In genomic region chr2:88737385-88737784, GRCh38 we compare ENCODE assay signal across 13 cellular contexts. TPM values are rescaled to one million over a fixed set of nuclear protein-coding genes. Genes with fewer than 3 reads are reported as not detected.
DNase-seq lines count a peak whose midpoint lies in the region; TF ChIP-seq lines count a peak whose summit lies in the region.
"Had no signal": no experiment of that assay in that cellular context is flagged by ENCODE, and none has a peak within 500 bp of the region (broad histone marks: within the 10 kb centered on the region; RNA-seq: fewer than 3 reads in every experiment).

No MANE protein-coding gene starts in this region.

- H3K9me2 ChIP-seq in Karpas-422 (replicated peaks; ENCODE audit: insufficient read depth, low read length), result no peaks in the 10 kb centered on the region

- H3K9me3 Mint-ChIP-seq in endothelial cell (ENCODE audit: unreplicated experiment), result no peaks in the 10 kb centered on the region
- H3K9me3 Mint-ChIP-seq: CD4-positive, CD25-positive, alpha-beta regulatory T cell had no signal

- H3K9me3 ChIP-seq in Karpas-422 (ENCODE audit: low read length) (no peaks in the 10 kb centered on the region), ascending aorta (no peaks in the 10 kb centered on the region)
- H3K9me3 ChIP-seq: pancreas, testis had no signal

- no peaks in the 10 kb centered on the region for H4K20me1 ChIP-seq in Karpas-422 (ENCODE audit: insufficient read depth, low read depth, low read length)

- H3K4me2 ChIP-seq in Karpas-422 (ENCODE audit: low read depth, low read length, poor library complexity, severe bottlenecking) (no peak overlapping the region), mesendoderm (ENCODE audit: low read length) (no peak overlapping the region)

- no CpG with 5 or more reads among the region's 4 CpGs for WGBS in mesendoderm (ENCODE audit: extremely low coverage, insufficient coverage, low lambda C conversion rate)

- H2AFZ ChIP-seq in Karpas-422 (ENCODE audit: low read length), result no peak overlapping the region

- in situ Hi-C loops in GM13977 (cut with MboI; ENCODE audit: low pct_unique_long_range_greater_than_20kb, low sequenced_read_pairs, unreplicated experiment), result no loop called here

- peaks cover 31% of the 10 kb centered on the region for H3K4me1 ChIP-seq in Karpas-422 (ENCODE audit: low read length)
- H3K4me1 ChIP-seq in mesendoderm (ENCODE audit: control insufficient read depth, low read depth, low read length), result peaks cover 3% of the 10 kb centered on the region
- no peaks in the 10 kb centered on the region for H3K4me1 ChIP-seq in ascending aorta
- H3K4me1 ChIP-seq: testis had no signal

- H4K5ac ChIP-seq in mesendoderm (ENCODE audit: low read length), result no peak overlapping the region

- peaks cover 50% of the 10 kb centered on the region for H3K36me3 Mint-ChIP-seq in endothelial cell (ENCODE audit: low read depth, unreplicated experiment)

- H2BK120ac ChIP-seq in mesendoderm (ENCODE audit: low read depth, low read length), result no peak overlapping the region

- peaks cover 1% of the 10 kb centered on the region for H3K79me1 ChIP-seq in mesendoderm (ENCODE audit: low read length)

- intact Hi-C loops in ascending aorta (cut with DNase I), result no loop called here

- peak; percentile 57 for DNase-seq in CMK (ENCODE audit: low read depth)
- DNase-seq in Karpas-422, result no peak
- DNase-seq in endothelial cell (ENCODE audit: low spot score), result no peak
- DNase-seq in mesendoderm, result peak; percentile 47
- no peak for DNase-seq in NCI-H187 treated with DMSO at 0.1 percent for 48 hours (lab: John Stamatoyannopoulos, UW)
- DNase-seq in GM13977 (ENCODE audit: low spot score), result no peak
- no peak for DNase-seq in NK-92 (lab: John Stamatoyannopoulos, UW; ENCODE audit: unreplicated experiment)
- no peak for DNase-seq in ascending aorta (ENCODE audit: low spot score in 2 of 2)
- DNase-seq: activated CD4-positive, alpha-beta T cell treated with anti-CD3 and anti-CD28 coated beads, Interleukin-2, amount 50 U/mL, for 1 hour; CD4-positive, CD25-positive, alpha-beta regulatory T cell; pancreas; stimulated activated CD4-positive, alpha-beta T cell treated with anti-CD3 and anti-CD28 coated beads, Interleukin-4, amount 100 ng/mL, for 1 hour; testis had no signal

- H3K18ac ChIP-seq in mesendoderm (ENCODE audit: low read length), result no peak overlapping the region

- H2BK5ac ChIP-seq in mesendoderm (ENCODE audit: low read length), result no peak overlapping the region

- H3K4me1 Mint-ChIP-seq in endothelial cell (ENCODE audit: unreplicated experiment), result peaks cover 31% of the 10 kb centered on the region

- H3K9ac ChIP-seq in Karpas-422 (ENCODE audit: low read length) (no peak overlapping the region), mesendoderm (ENCODE audit: low read length) (no peak overlapping the region)

- no peak overlapping the region for H4K8ac ChIP-seq in mesendoderm (ENCODE audit: low read depth, low read length)

- no peak overlapping the region for H3K4me3 ChIP-seq in Karpas-422 (ENCODE audit: low read length)
- no peak overlapping the region for H3K4me3 ChIP-seq in mesendoderm (ENCODE audit: low read length)
- H3K4me3 ChIP-seq in ascending aorta, result no peak overlapping the region
- H3K4me3 ChIP-seq: pancreas, testis had no signal

- peaks cover 33% of the 10 kb centered on the region for H3K79me2 ChIP-seq in Karpas-422 (ENCODE audit: low read length)
- no peaks in the 10 kb centered on the region for H3K79me2 ChIP-seq in mesendoderm (ENCODE audit: control insufficient read depth, insufficient read depth, low read length)

- TF ChIP-seq CTCF in endothelial cell (IDR thresholded peaks at IDR 0.05; ENCODE audit: unreplicated experiment) (no peak), GM13977 (IDR thresholded peaks at IDR 0.05; ENCODE audit: extremely low read depth, insufficient read depth, missing control alignments) (no peak), ascending aorta (IDR thresholded peaks at IDR 0.05) (no peak)

- no peak overlapping the region for H3K56ac ChIP-seq in mesendoderm (ENCODE audit: low read length)

- H2AK5ac ChIP-seq in mesendoderm (ENCODE audit: low read length), result no peak overlapping the region

- peak overlapping the region; percentile 28 for H3K4me3 Mint-ChIP-seq in endothelial cell (ENCODE audit: unreplicated experiment)
- H3K4me3 Mint-ChIP-seq: CD4-positive, CD25-positive, alpha-beta regulatory T cell had no signal

- H3K27ac Mint-ChIP-seq in endothelial cell (ENCODE audit: unreplicated experiment), result peak overlapping the region; percentile 99

- H3K27me3 Mint-ChIP-seq in endothelial cell (ENCODE audit: unreplicated experiment), result peaks cover 6% of the 10 kb centered on the region
- H3K27me3 Mint-ChIP-seq: CD4-positive, CD25-positive, alpha-beta regulatory T cell had no signal

- H3K23ac ChIP-seq in mesendoderm (ENCODE audit: low read length), result no peak overlapping the region

- H2BK15ac ChIP-seq in mesendoderm (replicated peaks; ENCODE audit: low read depth), result no peak overlapping the region

- H3K36me3 ChIP-seq in Karpas-422 (ENCODE audit: insufficient read depth, low read length) (peaks cover 56% of the 10 kb centered on the region), mesendoderm (ENCODE audit: control insufficient read depth, insufficient read depth, low read length) (no peaks in the 10 kb centered on the region), ascending aorta (peaks cover 22 to 39% of the 10 kb centered on the region in 2 donors)

- H3K4ac ChIP-seq in mesendoderm (ENCODE audit: low read depth, low read length), result no peak overlapping the region

- no peaks in the 10 kb centered on the region for H3K27me3 ChIP-seq in Karpas-422 (ENCODE audit: low read length)
- no peaks in the 10 kb centered on the region for H3K27me3 ChIP-seq in mesendoderm (ENCODE audit: insufficient read depth, low read length, poor library complexity)
- no peaks in the 10 kb centered on the region for H3K27me3 ChIP-seq in ascending aorta
- H3K27me3 ChIP-seq: pancreas, testis had no signal

- peak overlapping the region; percentile 90; the same call in 1 of the 2 replicates for H3K27ac ChIP-seq in Karpas-422 (ENCODE audit: low read length)
- H3K27ac ChIP-seq in mesendoderm (ENCODE audit: low read depth, low read length), result no peak overlapping the region
- no peak overlapping the region for H3K27ac ChIP-seq in ascending aorta

RNA-seq across cellular contexts. Expression of gene RPIA, which starts 45.9 kb away (rescaled TPM):
- total RNA-seq in Karpas-422 (2014; rRNA removed; shearing (Covaris generic); ENCODE audit: low replicate concordance), result 36.4 and 72.0 TPM in 2 replicates
- 22.4 TPM for total RNA-seq in endothelial cell (ENCODE audit: unreplicated experiment)
- polyA plus RNA-seq in mesendoderm (2013, experiment 1 of 2), result 15.2 TPM
- polyA plus RNA-seq in mesendoderm (2013, experiment 2 of 2), result 15.0 TPM
- 4.4 TPM for total RNA-seq in ascending aorta

Comparison
In these comparisons a context has a peak if more than half of its experiments do, and no peak if none do; other contexts are left out.
1. DNase-seq: peak in CMK (single experiment) and mesendoderm (single experiment); none in Karpas-422 (single experiment), endothelial cell (single experiment), NCI-H187 treated with DMSO at 0.1 percent for 48 hours (single experiment), GM13977 (single experiment), NK-92 (single experiment) and ascending aorta (0 of 2).